In the genomic region with DNA sequence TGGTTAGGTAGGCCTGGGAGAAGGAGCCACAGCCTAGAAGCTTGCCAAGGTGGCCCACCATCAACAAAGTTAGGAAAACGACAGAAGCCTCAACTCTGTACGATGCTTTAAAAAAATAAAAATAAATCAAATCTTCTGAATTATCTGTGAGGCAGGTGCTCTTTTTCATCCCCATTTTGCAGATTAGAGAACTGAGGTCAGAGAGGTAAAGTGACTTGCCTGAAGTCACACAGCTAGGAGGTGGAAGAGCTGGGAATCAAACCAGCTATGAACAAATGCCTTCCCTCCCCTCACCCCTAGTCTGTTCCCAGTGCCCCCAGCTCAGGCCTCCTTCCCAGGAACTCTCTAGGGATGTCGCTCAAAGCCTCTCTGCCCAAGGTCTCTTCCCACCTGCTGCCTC, we compare ENCODE assay signal across 2 cellular contexts.
A peak's percentile ranks its signal among the peaks of the same experiment; 100 is the strongest.
TF ChIP-seq lines count a peak whose summit lies in the region.

No MANE protein-coding gene starts in this region.

TF ChIP-seq in A549, 52 proteins besides CTCF, POLR2A, EP300 and RAD21:
- TF ChIP-seq FOSL2 (IDR thresholded peaks at IDR 0.05) (no peak), FOSL2 (CRISPR knock-in tag; IDR thresholded peaks at IDR 0.05) (no peak), ZFP36 (IDR thresholded peaks at IDR 0.05; ENCODE audit: borderline replicate concordance, partially characterized antibody) (peak; percentile 61), GATA3 (IDR thresholded peaks at IDR 0.05; ENCODE audit: borderline replicate concordance) (no peak)

TF ChIP-seq in K562, 482 proteins besides CTCF, POLR2A, EP300 and RAD21:
- TF ChIP-seq BRD9 (IDR thresholded peaks at IDR 0.05; ENCODE audit: low read depth, partially characterized antibody) (peak; percentile 69), ZFP30 (CRISPR knock-in tag; IDR thresholded peaks at IDR 0.05; ENCODE audit: borderline replicate concordance) (no peak), NR2F6 (CRISPR knock-in tag; IDR thresholded peaks at IDR 0.05) (no peak), HDAC2 (IDR thresholded peaks at IDR 0.05) (peak; percentile 63; the same call in 1 of the 2 replicates), ZNF146 (CRISPR knock-in tag; IDR thresholded peaks at IDR 0.05; ENCODE audit: unreplicated experiment) (no peak), GABPA (tag; conservative IDR thresholded peaks at IDR 0.05; ENCODE audit: low read depth) (no peak), KAT7 (CRISPR knock-in tag; IDR thresholded peaks at IDR 0.05; ENCODE audit: borderline replicate concordance) (no peak), ADNP (tag; IDR thresholded peaks at IDR 0.05) (peak; percentile 90), COPS2 (conservative IDR thresholded peaks at IDR 0.05) (no peak), CBX3 (IDR thresholded peaks at IDR 0.05; ENCODE audit: borderline replicate concordance in 1 of 2, low read length in 2 of 2) (peak in 1 of 2 experiments; percentile 60; a peak in 1 of 3 replicates), CBFA2T2 (conservative IDR thresholded peaks at IDR 0.05) (no peak), MBD2 (IDR thresholded peaks at IDR 0.05; ENCODE audit: borderline replicate concordance, low read depth) (no peak), HDAC1 (IDR thresholded peaks at IDR 0.05) (0 out of 4 replicates have a peak, but pooled peaks of 1 of the 2 experiments have one; percentile 7), BCOR (IDR thresholded peaks at IDR 0.05) (peak; percentile 96), RBM25 (IDR thresholded peaks at IDR 0.05; ENCODE audit: low read depth, low read length, severe bottlenecking) (peak; percentile 96), KDM1A (IDR thresholded peaks at IDR 0.05) (peak; percentile 80 to 85), SMARCA5 (IDR thresholded peaks at IDR 0.05) (peak; percentile 82), SMAD3 (CRISPR knock-in tag; conservative IDR thresholded peaks at IDR 0.05) (no peak), PYGO2 (tag; IDR thresholded peaks at IDR 0.05) (no peak), RCOR1 (IDR thresholded peaks at IDR 0.05; ENCODE audit: borderline replicate concordance in 1 of 2, low read depth in 2 of 2, low read length in 2 of 2) (peak in 1 of 2 experiments; percentile 61; a peak in 1 of 4 replicates), MECOM (CRISPR knock-in tag; IDR thresholded peaks at IDR 0.05) (no peak), ZFP36 (IDR thresholded peaks at IDR 0.05; ENCODE audit: low read depth, low read length, partially characterized antibody) (peak; percentile 81), CHD4 (IDR thresholded peaks at IDR 0.05; ENCODE audit: insufficient read depth, insufficient replicate concordance, low read depth, low read length, poor library complexity, severe bottlenecking) (peak; percentile 64)
- TF ChIP-seq, protein P1, sequence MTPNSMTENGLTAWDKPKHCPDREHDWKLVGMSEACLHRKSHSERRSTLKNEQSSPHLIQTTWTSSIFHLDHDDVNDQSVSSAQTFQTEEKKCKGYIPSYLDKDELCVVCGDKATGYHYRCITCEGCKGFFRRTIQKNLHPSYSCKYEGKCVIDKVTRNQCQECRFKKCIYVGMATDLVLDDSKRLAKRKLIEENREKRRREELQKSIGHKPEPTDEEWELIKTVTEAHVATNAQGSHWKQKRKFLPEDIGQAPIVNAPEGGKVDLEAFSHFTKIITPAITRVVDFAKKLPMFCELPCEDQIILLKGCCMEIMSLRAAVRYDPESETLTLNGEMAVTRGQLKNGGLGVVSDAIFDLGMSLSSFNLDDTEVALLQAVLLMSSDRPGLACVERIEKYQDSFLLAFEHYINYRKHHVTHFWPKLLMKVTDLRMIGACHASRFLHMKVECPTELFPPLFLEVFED (CRISPR knock-in tag; conservative IDR thresholded peaks at IDR 0.05), result no peak
- TF ChIP-seq, protein P2, sequence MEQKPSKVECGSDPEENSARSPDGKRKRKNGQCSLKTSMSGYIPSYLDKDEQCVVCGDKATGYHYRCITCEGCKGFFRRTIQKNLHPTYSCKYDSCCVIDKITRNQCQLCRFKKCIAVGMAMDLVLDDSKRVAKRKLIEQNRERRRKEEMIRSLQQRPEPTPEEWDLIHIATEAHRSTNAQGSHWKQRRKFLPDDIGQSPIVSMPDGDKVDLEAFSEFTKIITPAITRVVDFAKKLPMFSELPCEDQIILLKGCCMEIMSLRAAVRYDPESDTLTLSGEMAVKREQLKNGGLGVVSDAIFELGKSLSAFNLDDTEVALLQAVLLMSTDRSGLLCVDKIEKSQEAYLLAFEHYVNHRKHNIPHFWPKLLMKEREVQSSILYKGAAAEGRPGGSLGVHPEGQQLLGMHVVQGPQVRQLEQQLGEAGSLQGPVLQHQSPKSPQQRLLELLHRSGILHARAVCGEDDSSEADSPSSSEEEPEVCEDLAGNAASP (IDR thresholded peaks at IDR 0.05), result no peak
- TF ChIP-seq, protein P3, sequence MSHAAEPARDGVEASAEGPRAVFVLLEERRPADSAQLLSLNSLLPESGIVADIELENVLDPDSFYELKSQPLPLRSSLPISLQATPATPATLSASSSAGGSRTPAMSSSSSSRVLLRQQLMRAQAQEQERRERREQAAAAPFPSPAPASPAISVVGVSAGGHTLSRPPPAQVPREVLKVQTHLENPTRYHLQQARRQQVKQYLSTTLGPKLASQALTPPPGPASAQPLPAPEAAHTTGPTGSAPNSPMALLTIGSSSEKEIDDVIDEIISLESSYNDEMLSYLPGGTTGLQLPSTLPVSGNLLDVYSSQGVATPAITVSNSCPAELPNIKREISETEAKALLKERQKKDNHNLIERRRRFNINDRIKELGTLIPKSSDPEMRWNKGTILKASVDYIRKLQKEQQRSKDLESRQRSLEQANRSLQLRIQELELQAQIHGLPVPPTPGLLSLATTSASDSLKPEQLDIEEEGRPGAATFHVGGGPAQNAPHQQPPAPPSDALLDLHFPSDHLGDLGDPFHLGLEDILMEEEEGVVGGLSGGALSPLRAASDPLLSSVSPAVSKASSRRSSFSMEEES (CRISPR knock-in tag; IDR thresholded peaks at IDR 0.05), result no peak
- TF ChIP-seq, protein P4, sequence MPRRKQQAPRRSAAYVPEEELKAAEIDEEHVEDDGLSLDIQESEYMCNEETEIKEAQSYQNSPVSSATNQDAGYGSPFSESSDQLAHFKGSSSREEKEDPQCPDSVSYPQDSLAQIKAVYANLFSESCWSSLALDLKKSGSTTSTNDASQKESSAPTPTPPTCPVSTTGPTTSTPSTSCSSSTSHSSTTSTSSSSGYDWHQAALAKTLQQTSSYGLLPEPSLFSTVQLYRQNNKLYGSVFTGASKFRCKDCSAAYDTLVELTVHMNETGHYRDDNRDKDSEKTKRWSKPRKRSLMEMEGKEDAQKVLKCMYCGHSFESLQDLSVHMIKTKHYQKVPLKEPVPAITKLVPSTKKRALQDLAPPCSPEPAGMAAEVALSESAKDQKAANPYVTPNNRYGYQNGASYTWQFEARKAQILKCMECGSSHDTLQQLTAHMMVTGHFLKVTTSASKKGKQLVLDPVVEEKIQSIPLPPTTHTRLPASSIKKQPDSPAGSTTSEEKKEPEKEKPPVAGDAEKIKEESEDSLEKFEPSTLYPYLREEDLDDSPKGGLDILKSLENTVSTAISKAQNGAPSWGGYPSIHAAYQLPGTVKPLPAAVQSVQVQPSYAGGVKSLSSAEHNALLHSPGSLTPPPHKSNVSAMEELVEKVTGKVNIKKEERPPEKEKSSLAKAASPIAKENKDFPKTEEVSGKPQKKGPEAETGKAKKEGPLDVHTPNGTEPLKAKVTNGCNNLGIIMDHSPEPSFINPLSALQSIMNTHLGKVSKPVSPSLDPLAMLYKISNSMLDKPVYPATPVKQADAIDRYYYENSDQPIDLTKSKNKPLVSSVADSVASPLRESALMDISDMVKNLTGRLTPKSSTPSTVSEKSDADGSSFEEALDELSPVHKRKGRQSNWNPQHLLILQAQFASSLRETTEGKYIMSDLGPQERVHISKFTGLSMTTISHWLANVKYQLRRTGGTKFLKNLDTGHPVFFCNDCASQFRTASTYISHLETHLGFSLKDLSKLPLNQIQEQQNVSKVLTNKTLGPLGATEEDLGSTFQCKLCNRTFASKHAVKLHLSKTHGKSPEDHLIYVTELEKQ (CRISPR knock-in tag; IDR thresholded peaks at IDR 0.05), result no peak
